Comparison of ENCODE assay signal across 23 cellular contexts in the genomic region with DNA sequence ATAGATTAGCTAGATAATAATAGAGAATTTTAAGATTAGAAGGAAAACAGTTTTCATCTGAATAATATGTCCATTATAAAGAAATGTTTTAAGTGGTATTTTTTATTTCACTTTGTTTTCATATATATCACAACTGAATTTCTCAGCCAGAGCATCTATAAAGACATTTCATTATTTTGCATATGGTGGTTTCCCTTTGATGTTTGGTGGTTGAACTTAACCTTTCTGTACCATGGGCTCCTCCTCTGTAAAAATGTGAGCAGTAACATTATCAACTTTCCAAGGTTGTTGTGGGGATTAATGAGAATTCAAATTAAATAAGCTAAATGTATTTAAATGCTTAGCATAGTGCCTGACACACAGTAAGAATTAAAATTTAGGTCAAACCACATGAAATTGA.
"Had no signal": no experiment of that assay in that cellular context is flagged by ENCODE, and none has a peak within 500 bp of the region (broad histone marks: within the 10 kb centered on the region; RNA-seq: fewer than 3 reads in every experiment).

No MANE protein-coding gene starts in this region.

- H3K4me1 Mint-ChIP-seq: stimulated activated effector memory CD8-positive, alpha-beta T cell treated with anti-CD3 and anti-CD28 coated beads, Interleukin-12 subunit alpha, Interleukin-12 subunit beta, amount 100 ng/mL, for 72 hours; stimulated activated memory B cell treated with anti-CD40 and anti-IgM and Interleukin-4, amounts not matched to agents 10 μg/mL and 1 μg/mL and 100 μg/mL, for 72 hours; stimulated activated naive CD8-positive, alpha-beta T cell treated with anti-CD3 and anti-CD28 coated beads, Interleukin-15, amount 100 ng/mL, for 72 hours had no signal

- H3K9me3 Mint-ChIP-seq: stimulated activated effector memory CD8-positive, alpha-beta T cell treated with anti-CD3 and anti-CD28 coated beads, Interleukin-12 subunit alpha, Interleukin-12 subunit beta, amount 100 ng/mL, for 72 hours; stimulated activated memory B cell treated with anti-CD40 and anti-IgM and Interleukin-4, amounts not matched to agents 10 μg/mL and 1 μg/mL and 100 μg/mL, for 72 hours; stimulated activated naive CD8-positive, alpha-beta T cell treated with anti-CD3 and anti-CD28 coated beads, Interleukin-15, amount 100 ng/mL, for 72 hours; stimulated activated naive CD8-positive, alpha-beta T cell treated with anti-CD3 and anti-CD28 coated beads, Interleukin-15, Interleukin-2, amounts not matched to agents 100 ng/mL and 50 ng/mL, for 24 hours had no signal

- H3K36me3 Mint-ChIP-seq: stimulated activated effector memory CD8-positive, alpha-beta T cell treated with anti-CD3 and anti-CD28 coated beads, Interleukin-12 subunit alpha, Interleukin-12 subunit beta, amount 100 ng/mL, for 72 hours; stimulated activated memory B cell treated with anti-CD40 and anti-IgM and Interleukin-4, amounts not matched to agents 10 μg/mL and 1 μg/mL and 100 μg/mL, for 72 hours; type B pancreatic cell had no signal

- ATAC-seq: stimulated activated effector memory CD8-positive, alpha-beta T cell treated with anti-CD3 and anti-CD28 coated beads, Interleukin-12 subunit alpha, Interleukin-12 subunit beta, amount 100 ng/mL, for 72 hours; stimulated activated memory B cell treated with anti-CD40 and anti-IgM and Interleukin-4, amounts not matched to agents 10 μg/mL and 1 μg/mL and 100 μg/mL, for 72 hours; stimulated activated naive CD8-positive, alpha-beta T cell treated with anti-CD3 and anti-CD28 coated beads, Interleukin-15, amount 100 ng/mL, for 72 hours; stimulated activated naive CD8-positive, alpha-beta T cell treated with anti-CD3 and anti-CD28 coated beads, Interleukin-15, Interleukin-2, amounts not matched to agents 100 U/mL and 50 U/mL, for 24 hours; upper lobe of right lung had no signal

- H3K4me3 Mint-ChIP-seq: stimulated activated effector memory CD8-positive, alpha-beta T cell treated with anti-CD3 and anti-CD28 coated beads, Interleukin-12 subunit alpha, Interleukin-12 subunit beta, amount 100 ng/mL, for 72 hours; stimulated activated memory B cell treated with anti-CD40 and anti-IgM and Interleukin-4, amounts not matched to agents 10 μg/mL and 1 μg/mL and 100 μg/mL, for 72 hours; stimulated activated naive CD8-positive, alpha-beta T cell treated with anti-CD3 and anti-CD28 coated beads, Interleukin-15, amount 100 ng/mL, for 72 hours; stimulated activated naive CD8-positive, alpha-beta T cell treated with anti-CD3 and anti-CD28 coated beads, Interleukin-15, Interleukin-2, amounts not matched to agents 100 ng/mL and 50 ng/mL, for 24 hours; type B pancreatic cell had no signal

- H3K27me3 Mint-ChIP-seq: type B pancreatic cell had no signal

- DNase-seq: stimulated activated CD4-positive, alpha-beta T cell treated with anti-CD3 and anti-CD28 coated beads, Interleukin-2, amount 100 ng/mL, for 48 hours; stimulated activated CD4-positive, alpha-beta T cell treated with anti-CD3 and anti-CD28 coated beads, Interleukin-4, amount 100 ng/mL, for 1 hour; stimulated activated CD4-positive, alpha-beta T cell treated with anti-CD3 and anti-CD28 coated beads, Interleukin-4, amount 100 ng/mL, for 24 hours; stimulated activated CD4-positive, alpha-beta T cell treated with anti-CD3 and anti-CD28 coated beads, Interleukin-4, amount 100 ng/mL, for 4 hours; stimulated activated CD8-positive, alpha-beta memory T cell treated with anti-CD3 and anti-CD28 coated beads, Interleukin-4, amount 100 ng/mL, for 48 hours; stimulated activated naive CD4-positive, alpha-beta T cell; stimulated activated naive CD4-positive, alpha-beta T cell treated with Interleukin-2 at 50 U/mL for 16 hours; stimulated activated naive CD8-positive, alpha-beta T cell treated with anti-CD3 and anti-CD28 coated beads, Interleukin-15, amount 100 ng/mL, for 72 hours; stimulated activated naive CD8-positive, alpha-beta T cell treated with anti-CD3 and anti-CD28 coated beads, Interleukin-15, Interleukin-2, amounts not matched to agents 100 U/mL and 50 U/mL, for 24 hours; stomach; substantia nigra; testis; thyroid gland; tibial artery; transverse colon; trophoblast cell; upper lobe of left lung; upper lobe of right lung; uterus had no signal

- H3K27ac Mint-ChIP-seq: stimulated activated effector memory CD8-positive, alpha-beta T cell treated with anti-CD3 and anti-CD28 coated beads, Interleukin-12 subunit alpha, Interleukin-12 subunit beta, amount 100 ng/mL, for 72 hours; stimulated activated memory B cell treated with anti-CD40 and anti-IgM and Interleukin-4, amounts not matched to agents 10 μg/mL and 1 μg/mL and 100 μg/mL, for 72 hours; stimulated activated naive CD8-positive, alpha-beta T cell treated with anti-CD3 and anti-CD28 coated beads, Interleukin-15, amount 100 ng/mL, for 72 hours; stimulated activated naive CD8-positive, alpha-beta T cell treated with anti-CD3 and anti-CD28 coated beads, Interleukin-15, Interleukin-2, amounts not matched to agents 100 ng/mL and 50 ng/mL, for 24 hours; type B pancreatic cell had no signal
